In genomic region chr2:128979182-128979581, GRCh38 we compare ENCODE assay signal across 25 cellular contexts.
"Had no signal": no experiment of that assay in that cellular context is flagged by ENCODE, and none has a peak within 500 bp of the region (broad histone marks: within the 10 kb centered on the region; RNA-seq: fewer than 3 reads in every experiment).

No MANE protein-coding gene starts in this region.

- H3K27me3 ChIP-seq: left lung, spleen, tibial nerve had no signal

- H3K9ac ChIP-seq: parathyroid adenoma had no signal

- DNase-seq: activated CD4-positive, alpha-beta memory T cell treated with anti-CD3 and anti-CD28 coated beads for 36 hours; activated CD4-positive, alpha-beta T cell treated with anti-CD3 and anti-CD28 coated beads, Interleukin-2, amount 10 ng/mL, durations not matched to agents 24 days and 14 days; activated CD4-positive, CD25-positive, alpha-beta regulatory T cell treated with anti-CD3 and anti-CD28 coated beads, Interleukin-2, amount 50 U/mL, for 72 hours; activated CD8-positive, alpha-beta memory T cell treated with anti-CD3 and anti-CD28 coated beads, Interleukin-2, amount 50 U/mL, for 4 hours; activated effector memory CD4-positive, alpha-beta T cell treated with anti-CD3 and anti-CD28 coated beads, Interleukin-2, amount 50 U/mL, for 16 hours; activated naive CD4-positive, alpha-beta T cell treated with anti-CD3 and anti-CD28 coated beads, Interleukin-2, amount 10 ng/mL, durations not matched to agents 7 days and 5 days; activated T-cell treated with anti-CD3 and anti-CD28 coated beads, Interleukin-2, amount 50 U/mL, for 1 hour; amniotic stem cell; caudate nucleus; cortex of kidney; effector memory CD8-positive, alpha-beta T cell; left lung; lower lobe of right lung; mesenchymal stem cell; nucleus accumbens; right cardiac atrium; spleen; stimulated activated CD4-positive, alpha-beta T cell treated with anti-CD3 and anti-CD28 coated beads, Interleukin-2, amount 100 ng/mL, for 48 hours; stimulated activated naive CD4-positive, alpha-beta T cell treated with Interleukin-2 at 50 U/mL for 16 hours had no signal

- FAIRE-seq: endothelial cell of umbilical vein, islet of Langerhans, TTC549 had no signal

- H3K79me2 ChIP-seq: parathyroid adenoma had no signal

- ATAC-seq: effector memory CD8-positive, alpha-beta T cell; left lung; lower lobe of right lung; right cardiac atrium had no signal

- H3K9me3 ChIP-seq: left lung, lower lobe of right lung, spleen, tibial nerve had no signal

- H3K4me1 ChIP-seq: left lung, lower lobe of right lung, parathyroid adenoma, spleen, tibial nerve had no signal

- H2AFZ ChIP-seq: parathyroid adenoma had no signal

- H3K36me3 ChIP-seq: left lung, lower lobe of right lung, spleen, tibial nerve had no signal

- H3K27ac ChIP-seq: left lung, lower lobe of right lung, parathyroid adenoma, spleen, tibial nerve, VCaP had no signal

- H3K4me3 ChIP-seq: left lung, lower lobe of right lung, spleen, tibial nerve had no signal
